Comparison of ENCODE assay signal across 17 cellular contexts in the genomic region with DNA sequence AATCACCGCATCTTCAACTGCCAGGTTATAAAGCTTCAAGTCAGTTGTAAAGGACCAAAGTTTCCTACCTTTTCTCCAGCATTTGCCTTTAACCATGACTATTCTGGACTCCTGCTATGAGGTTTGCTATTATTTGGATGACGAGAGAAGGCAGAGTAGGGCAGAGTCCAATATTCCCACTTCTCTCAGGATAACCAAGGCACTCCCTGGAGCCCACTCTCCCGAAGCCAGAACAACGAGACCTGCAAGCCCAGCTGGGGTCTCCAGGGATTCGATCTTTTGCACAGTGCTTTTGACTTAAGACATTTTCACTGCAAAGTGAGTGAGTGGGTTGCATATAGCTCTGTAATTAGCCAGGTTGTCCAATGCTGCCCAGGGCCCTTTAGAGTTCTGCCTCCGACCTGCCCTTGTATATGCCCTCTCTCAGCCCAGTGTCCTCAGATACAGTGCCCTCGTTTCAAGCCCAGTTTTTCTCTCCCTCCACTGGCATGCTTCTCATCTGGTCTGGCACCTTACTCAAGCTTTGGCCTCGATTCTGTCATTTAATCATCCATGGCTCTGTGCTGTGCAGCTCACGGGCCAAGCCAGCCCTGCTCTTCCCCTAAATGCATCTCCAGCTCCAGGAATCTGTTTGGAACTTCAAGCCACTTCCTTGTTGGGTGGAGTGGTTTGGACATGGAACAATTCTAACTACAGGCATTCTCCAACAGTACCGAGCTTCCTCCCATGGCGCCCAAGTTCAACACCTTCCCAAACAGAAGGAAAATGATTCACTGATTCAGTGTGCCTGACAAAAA.
"Had no signal": no experiment of that assay in that cellular context is flagged by ENCODE, and none has a peak within 500 bp of the region (broad histone marks: within the 10 kb centered on the region; RNA-seq: fewer than 3 reads in every experiment).

No MANE protein-coding gene starts in this region.

- H3K4me1 ChIP-seq: esophagus squamous epithelium had no signal

- ATAC-seq: activated T-cell treated with anti-CD3 and anti-CD28 coated beads, Interleukin-2, amount 50 U/mL, for 4 hours; naive thymus-derived CD4-positive, alpha-beta T cell; stimulated activated naive CD8-positive, alpha-beta T cell treated with anti-CD3 and anti-CD28 coated beads, Interleukin-15, Interleukin-2, amounts not matched to agents 100 U/mL and 50 U/mL, for 24 hours had no signal

- H3K36me3 ChIP-seq: esophagus squamous epithelium had no signal

- H3K27ac Mint-ChIP-seq: activated naive CD4-positive, alpha-beta T cell treated with anti-CD3 and anti-CD28 coated beads for 36 hours; dendritic cell treated with granulocyte-macrophage colony-stimulating factor and Interleukin-4, amounts not matched to agents 40 ng/mL and 50 ng/mL, for 4 days; naive thymus-derived CD4-positive, alpha-beta T cell; type B pancreatic cell had no signal

- H3K4me3 Mint-ChIP-seq: activated naive CD4-positive, alpha-beta T cell treated with anti-CD3 and anti-CD28 coated beads for 36 hours; activated T-cell treated with anti-CD3 and anti-CD28 coated beads, Interleukin-2, amount 50 U/mL, for 4 hours; dendritic cell treated with granulocyte-macrophage colony-stimulating factor and Interleukin-4, amounts not matched to agents 40 ng/mL and 50 ng/mL, for 4 days; naive thymus-derived CD4-positive, alpha-beta T cell; type B pancreatic cell had no signal

- H3K27me3 Mint-ChIP-seq: dendritic cell treated with granulocyte-macrophage colony-stimulating factor and Interleukin-4, amounts not matched to agents 40 ng/mL and 50 ng/mL, for 4 days had no signal

- H3K9me3 Mint-ChIP-seq: activated naive CD4-positive, alpha-beta T cell treated with anti-CD3 and anti-CD28 coated beads for 36 hours; activated T-cell treated with anti-CD3 and anti-CD28 coated beads, Interleukin-2, amount 50 U/mL, for 4 hours; dendritic cell treated with granulocyte-macrophage colony-stimulating factor and Interleukin-4, amounts not matched to agents 40 ng/mL and 50 ng/mL, for 4 days; type B pancreatic cell had no signal

- H3K4me3 ChIP-seq: esophagus squamous epithelium, skin epidermis had no signal

- H3K27me3 ChIP-seq: esophagus squamous epithelium had no signal

- H3K9me3 ChIP-seq: esophagus squamous epithelium had no signal

- H3K27ac ChIP-seq: esophagus squamous epithelium, VCaP had no signal

- DNase-seq: activated CD4-positive, alpha-beta T cell treated with anti-CD3 and anti-CD28 coated beads, Interleukin-2, amount 50 U/mL, for 1 hour; activated CD4-positive, CD25-positive, alpha-beta regulatory T cell treated with anti-CD3 and anti-CD28 coated beads, Interleukin-2, amount 50 U/mL, for 72 hours; activated CD8-positive, alpha-beta memory T cell treated with anti-CD3 and anti-CD28 coated beads, Interleukin-2, amount 50 U/mL, for 4 hours; activated naive CD4-positive, alpha-beta T cell treated with anti-CD3 and anti-CD28 coated beads for 36 hours; activated T-cell treated with anti-CD3 and anti-CD28 coated beads, Interleukin-2, amount 50 U/mL, for 4 hours; effector CD8-positive, alpha-beta T cell; esophagus squamous epithelium; mesendoderm; naive thymus-derived CD4-positive, alpha-beta T cell; stimulated activated naive CD8-positive, alpha-beta T cell treated with anti-CD3 and anti-CD28 coated beads, Interleukin-15, Interleukin-2, amounts not matched to agents 100 U/mL and 50 U/mL, for 24 hours; substantia nigra; SW 1271; T-helper 2 cell had no signal

- H3K36me3 Mint-ChIP-seq: type B pancreatic cell had no signal
